ENCODE assay signal across 9 cellular contexts in the genomic region with DNA sequence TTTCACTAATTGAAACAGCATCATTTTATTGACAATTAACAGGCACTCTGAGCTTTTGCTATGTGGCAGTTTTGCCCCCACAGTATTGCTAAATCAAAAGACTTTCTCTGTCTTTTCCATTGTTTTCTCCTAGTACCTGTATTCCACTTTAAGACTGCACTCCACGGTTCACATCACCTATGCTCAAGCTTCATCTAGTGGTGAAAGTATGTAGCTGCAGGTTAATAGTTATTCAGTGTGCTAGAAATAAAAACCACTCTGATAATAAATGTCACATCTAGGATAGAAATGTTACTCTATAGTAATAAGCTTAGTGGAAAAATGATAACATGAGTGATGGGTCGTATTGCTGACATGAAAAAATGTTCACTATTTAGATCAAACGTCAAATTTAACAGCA. TPM values are rescaled to one million over a fixed set of nuclear protein-coding genes. Genes with fewer than 3 reads are reported as not detected.
DNase-seq lines count a peak whose midpoint lies in the region; ATAC-seq and TF ChIP-seq lines count a peak whose summit lies in the region.
"Had no signal": no experiment of that assay in that cellular context is flagged by ENCODE, and none has a peak within 500 bp of the region (broad histone marks: within the 10 kb centered on the region; RNA-seq: fewer than 3 reads in every experiment).

No MANE protein-coding gene starts in this region.

- peaks cover 13% of the 10 kb centered on the region for H3K9me3 Mint-ChIP-seq in GM23338
- H3K9me3 Mint-ChIP-seq: T-helper 1 cell treated with Interleukin-12 subunit alpha and Interleukin-12 subunit beta and Interleukin-4 antibody, amounts not matched to agents 30 μg/mL and 1 μg/mL, for 36 hours had no signal

- no peak overlapping the region for H3K27ac Mint-ChIP-seq in GM23338
- H3K27ac Mint-ChIP-seq: T-helper 1 cell treated with Interleukin-12 subunit alpha and Interleukin-12 subunit beta and Interleukin-4 antibody, amounts not matched to agents 30 μg/mL and 1 μg/mL, for 36 hours had no signal

- in situ Hi-C loops in gastrocnemius medialis (cut with MboI; ENCODE audit: low sequenced_read_pairs in 4 of 4) = no loop called here

- H4K20me1 ChIP-seq in GM23338 (replicated peaks; ENCODE audit: insufficient read depth) = peaks cover 3% of the 10 kb centered on the region; the same call in 1 of the 2 replicates

- H3K9me2 ChIP-seq in GM23338 (ENCODE audit: insufficient read depth) = no peaks in the 10 kb centered on the region

- H3K27me3 Mint-ChIP-seq in GM23338 (ENCODE audit: insufficient read depth, low read depth, poor library complexity) = peaks cover 1% of the 10 kb centered on the region

- DNase-seq in GM12865 (ENCODE audit: low read depth) = peak; percentile 10
- peak; percentile 43 for DNase-seq in GM23338 (ENCODE audit: low spot score)
- DNase-seq in NB4 (ENCODE audit: low read depth) = no peak
- peak; percentile 43 for DNase-seq in dermis blood vessel endothelial cell
- no peak for DNase-seq in gastrocnemius medialis
- DNase-seq in GM03348 (ENCODE audit: low spot score) = no peak
- no peak for DNase-seq in activated naive CD4-positive, alpha-beta T cell treated with Interleukin-2 at 50 U/mL for 16 hours
- DNase-seq in NCI-H1417 treated with DMSO at 0.1 percent for 48 hours (lab: John Stamatoyannopoulos, UW) = no peak

- no peaks in the 10 kb centered on the region for H3K4me1 Mint-ChIP-seq in GM23338

- H3K9me3 ChIP-seq in gastrocnemius medialis = no peaks in the 10 kb centered on the region

- intact Hi-C loops in gastrocnemius medialis (cut with DNase I; ENCODE audit: low total_unique reads) = no loop called here

- H3F3A ChIP-seq in GM23338 (replicated peaks; ENCODE audit: low read depth) = no peaks in the 10 kb centered on the region

- H3K4me3 Mint-ChIP-seq in GM23338 = no peak overlapping the region
- H3K4me3 Mint-ChIP-seq: T-helper 1 cell treated with Interleukin-12 subunit alpha and Interleukin-12 subunit beta and Interleukin-4 antibody, amounts not matched to agents 30 μg/mL and 1 μg/mL, for 36 hours had no signal

- peaks cover 10% of the 10 kb centered on the region for H3K79me2 ChIP-seq in GM23338 (replicated peaks; ENCODE audit: insufficient read depth)

- ATAC-seq in GM23338 (peak; percentile 42; the same call in 1 of the 3 replicates), gastrocnemius medialis (no peak)

- no peaks in the 10 kb centered on the region for H3K4me1 ChIP-seq in GM23338 (ENCODE audit: insufficient read depth)
- no peaks in the 10 kb centered on the region for H3K4me1 ChIP-seq in gastrocnemius medialis

- H3K36me3 Mint-ChIP-seq in GM23338 (ENCODE audit: low read depth) = peaks cover 26% of the 10 kb centered on the region

- H3K27ac ChIP-seq in GM23338 (ENCODE audit: low read depth) = no peak overlapping the region
- no peak overlapping the region for H3K27ac ChIP-seq in gastrocnemius medialis

- H3K4me3 ChIP-seq in GM12865 (ENCODE audit: low read depth, low read length) = no peak overlapping the region
- H3K4me3 ChIP-seq in GM23338 = no peak overlapping the region
- no peak overlapping the region for H3K4me3 ChIP-seq in NB4 (ENCODE audit: low read depth, low read length)
- no peak overlapping the region for H3K4me3 ChIP-seq in gastrocnemius medialis

- H3K36me3 ChIP-seq in GM23338 (ENCODE audit: insufficient read depth) = no peaks in the 10 kb centered on the region
- H3K36me3 ChIP-seq in gastrocnemius medialis = peaks cover 0 to 8% of the 10 kb centered on the region in 2 donors

- TF ChIP-seq CTCF in GM12865 (IDR thresholded peaks at IDR 0.05; ENCODE audit: insufficient read depth, low read depth, low read length, missing control alignments) = peak; percentile 42
- peak; percentile 47 to 59 for TF ChIP-seq CTCF in GM23338 (conservative IDR thresholded peaks at IDR 0.05; ENCODE audit: low read depth in 2 of 2)
- TF ChIP-seq CTCF in NB4 (IDR thresholded peaks at IDR 0.05; ENCODE audit: low read depth, low read length) = peak; percentile 16
- peak in 3 of 5 experiments; percentile 20 to 49 (median 23) for TF ChIP-seq CTCF in gastrocnemius medialis (IDR thresholded peaks at IDR 0.05 in 4 of 5, conservative IDR thresholded peaks at IDR 0.05 in 1 of 5)

- H2AFZ ChIP-seq in GM23338 = no peak overlapping the region

- H3K27me3 ChIP-seq in GM23338 (ENCODE audit: insufficient read depth) (no peaks in the 10 kb centered on the region), gastrocnemius medialis (no peaks in the 10 kb centered on the region)

- H3K4me2 ChIP-seq in GM23338 = no peak overlapping the region

- no peak for TF ChIP-seq POLR2A in NB4 (IDR thresholded peaks at IDR 0.05; ENCODE audit: extremely low read depth, insufficient read length)
- no peak for TF ChIP-seq POLR2A in gastrocnemius medialis (IDR thresholded peaks at IDR 0.05)

TF ChIP-seq in GM23338, 12 proteins besides CTCF, POLR2A, EP300 and RAD21 (continues in another document):
- no peak for TF ChIP-seq STAT1 (IDR thresholded peaks at IDR 0.05; ENCODE audit: unreplicated experiment)
- TF ChIP-seq CREB1 (CRISPR knock-in tag; IDR thresholded peaks at IDR 0.05; ENCODE audit: low read depth) = no peak
- TF ChIP-seq, protein P1, sequence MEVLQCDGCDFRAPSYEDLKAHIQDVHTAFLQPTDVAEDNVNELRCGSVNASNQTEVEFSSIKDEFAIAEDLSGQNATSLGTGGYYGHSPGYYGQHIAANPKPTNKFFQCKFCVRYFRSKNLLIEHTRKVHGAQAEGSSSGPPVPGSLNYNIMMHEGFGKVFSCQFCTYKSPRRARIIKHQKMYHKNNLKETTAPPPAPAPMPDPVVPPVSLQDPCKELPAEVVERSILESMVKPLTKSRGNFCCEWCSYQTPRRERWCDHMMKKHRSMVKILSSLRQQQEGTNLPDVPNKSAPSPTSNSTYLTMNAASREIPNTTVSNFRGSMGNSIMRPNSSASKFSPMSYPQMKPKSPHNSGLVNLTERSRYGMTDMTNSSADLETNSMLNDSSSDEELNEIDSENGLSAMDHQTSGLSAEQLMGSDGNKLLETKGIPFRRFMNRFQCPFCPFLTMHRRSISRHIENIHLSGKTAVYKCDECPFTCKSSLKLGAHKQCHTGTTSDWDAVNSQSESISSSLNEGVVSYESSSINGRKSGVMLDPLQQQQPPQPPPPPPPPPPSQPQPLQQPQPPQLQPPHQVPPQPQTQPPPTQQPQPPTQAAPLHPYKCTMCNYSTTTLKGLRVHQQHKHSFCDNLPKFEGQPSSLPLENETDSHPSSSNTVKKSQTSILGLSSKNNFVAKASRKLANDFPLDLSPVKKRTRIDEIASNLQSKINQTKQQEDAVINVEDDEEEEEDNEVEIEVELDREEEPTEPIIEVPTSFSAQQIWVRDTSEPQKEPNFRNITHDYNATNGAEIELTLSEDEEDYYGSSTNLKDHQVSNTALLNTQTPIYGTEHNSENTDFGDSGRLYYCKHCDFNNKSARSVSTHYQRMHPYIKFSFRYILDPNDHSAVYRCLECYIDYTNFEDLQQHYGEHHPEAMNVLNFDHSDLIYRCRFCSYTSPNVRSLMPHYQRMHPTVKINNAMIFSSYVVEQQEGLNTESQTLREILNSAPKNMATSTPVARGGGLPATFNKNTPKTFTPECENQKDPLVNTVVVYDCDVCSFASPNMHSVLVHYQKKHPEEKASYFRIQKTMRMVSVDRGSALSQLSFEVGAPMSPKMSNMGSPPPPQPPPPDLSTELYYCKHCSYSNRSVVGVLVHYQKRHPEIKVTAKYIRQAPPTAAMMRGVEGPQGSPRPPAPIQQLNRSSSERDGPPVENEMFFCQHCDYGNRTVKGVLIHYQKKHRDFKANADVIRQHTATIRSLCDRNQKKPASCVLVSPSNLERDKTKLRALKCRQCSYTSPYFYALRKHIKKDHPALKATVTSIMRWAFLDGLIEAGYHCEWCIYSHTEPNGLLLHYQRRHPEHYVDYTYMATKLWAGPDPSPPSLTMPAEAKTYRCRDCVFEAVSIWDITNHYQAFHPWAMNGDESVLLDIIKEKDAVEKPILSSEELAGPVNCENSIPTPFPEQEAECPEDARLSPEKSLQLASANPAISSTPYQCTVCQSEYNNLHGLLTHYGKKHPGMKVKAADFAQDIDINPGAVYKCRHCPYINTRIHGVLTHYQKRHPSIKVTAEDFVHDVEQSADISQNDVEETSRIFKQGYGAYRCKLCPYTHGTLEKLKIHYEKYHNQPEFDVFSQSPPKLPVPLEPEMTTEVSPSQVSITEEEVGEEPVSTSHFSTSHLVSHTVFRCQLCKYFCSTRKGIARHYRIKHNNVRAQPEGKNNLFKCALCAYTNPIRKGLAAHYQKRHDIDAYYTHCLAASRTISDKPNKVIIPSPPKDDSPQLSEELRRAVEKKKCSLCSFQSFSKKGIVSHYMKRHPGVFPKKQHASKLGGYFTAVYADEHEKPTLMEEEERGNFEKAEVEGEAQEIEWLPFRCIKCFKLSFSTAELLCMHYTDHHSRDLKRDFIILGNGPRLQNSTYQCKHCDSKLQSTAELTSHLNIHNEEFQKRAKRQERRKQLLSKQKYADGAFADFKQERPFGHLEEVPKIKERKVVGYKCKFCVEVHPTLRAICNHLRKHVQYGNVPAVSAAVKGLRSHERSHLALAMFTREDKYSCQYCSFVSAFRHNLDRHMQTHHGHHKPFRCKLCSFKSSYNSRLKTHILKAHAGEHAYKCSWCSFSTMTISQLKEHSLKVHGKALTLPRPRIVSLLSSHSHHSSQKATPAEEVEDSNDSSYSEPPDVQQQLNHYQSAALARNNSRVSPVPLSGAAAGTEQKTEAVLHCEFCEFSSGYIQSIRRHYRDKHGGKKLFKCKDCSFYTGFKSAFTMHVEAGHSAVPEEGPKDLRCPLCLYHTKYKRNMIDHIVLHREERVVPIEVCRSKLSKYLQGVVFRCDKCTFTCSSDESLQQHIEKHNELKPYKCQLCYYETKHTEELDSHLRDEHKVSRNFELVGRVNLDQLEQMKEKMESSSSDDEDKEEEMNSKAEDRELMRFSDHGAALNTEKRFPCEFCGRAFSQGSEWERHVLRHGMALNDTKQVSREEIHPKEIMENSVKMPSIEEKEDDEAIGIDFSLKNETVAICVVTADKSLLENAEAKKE (CRISPR knock-in tag; IDR thresholded peaks at IDR 0.05) = no peak
- TF ChIP-seq EZH2phosphoT487 (IDR thresholded peaks at IDR 0.05; ENCODE audit: unreplicated experiment) = no peak
- no peak for TF ChIP-seq EZH2 (IDR thresholded peaks at IDR 0.05; ENCODE audit: low read depth, unreplicated experiment)

RNA-seq across cellular contexts. Expression of a gene that starts 24.6 kb away (rescaled TPM):
- total RNA-seq in GM23338 (2014; rRNA removed; shearing (Covaris generic)) = 43.5 and 65.4 TPM in 2 replicates
- polyA plus RNA-seq in GM23338 (2016; fragmentation: Nextera tagmentation; extraction: Ambion mirVana) = 48.7 and 49.1 TPM in 2 replicates
- total RNA-seq in dermis blood vessel endothelial cell (29.6 and 41.4 TPM in 2 replicates), gastrocnemius medialis (1 to 10 TPM; 4.4 to 7.5 (median 5.4) TPM)

RNA-seq across cellular contexts. Expression of a gene that starts 25.7 kb away (rescaled TPM):
- total RNA-seq in GM23338 (2014; rRNA removed; shearing (Covaris generic)) = 158 and 261 TPM in 2 replicates
- polyA plus RNA-seq in GM23338 (2016; fragmentation: Nextera tagmentation; extraction: Ambion mirVana) = 194 and 254 TPM in 2 replicates
- 134 and 159 TPM in 2 replicates for total RNA-seq in dermis blood vessel endothelial cell
- total RNA-seq in gastrocnemius medialis = 10 to 100 TPM; 65.3 to 78.0 (median 69.9) TPM

Comparison
In these comparisons a context has a peak if more than half of its experiments do, and no peak if none do; other contexts are left out.
1. DNase-seq: peak in GM12865 (single experiment), GM23338 (single experiment) and dermis blood vessel endothelial cell (single experiment); none in NB4 (single experiment), gastrocnemius medialis (0 of 2), GM03348 (single experiment), activated naive CD4-positive, alpha-beta T cell treated with Interleukin-2 at 50 U/mL for 16 hours (single experiment) and NCI-H1417 treated with DMSO at 0.1 percent for 48 hours (single experiment).
2. Peak in every context shown above with its lines, with median percentiles within 50 percentile points of each other: CTCF ChIP-seq.